ENCODE assay signal across 12 cellular contexts in the genomic region with DNA sequence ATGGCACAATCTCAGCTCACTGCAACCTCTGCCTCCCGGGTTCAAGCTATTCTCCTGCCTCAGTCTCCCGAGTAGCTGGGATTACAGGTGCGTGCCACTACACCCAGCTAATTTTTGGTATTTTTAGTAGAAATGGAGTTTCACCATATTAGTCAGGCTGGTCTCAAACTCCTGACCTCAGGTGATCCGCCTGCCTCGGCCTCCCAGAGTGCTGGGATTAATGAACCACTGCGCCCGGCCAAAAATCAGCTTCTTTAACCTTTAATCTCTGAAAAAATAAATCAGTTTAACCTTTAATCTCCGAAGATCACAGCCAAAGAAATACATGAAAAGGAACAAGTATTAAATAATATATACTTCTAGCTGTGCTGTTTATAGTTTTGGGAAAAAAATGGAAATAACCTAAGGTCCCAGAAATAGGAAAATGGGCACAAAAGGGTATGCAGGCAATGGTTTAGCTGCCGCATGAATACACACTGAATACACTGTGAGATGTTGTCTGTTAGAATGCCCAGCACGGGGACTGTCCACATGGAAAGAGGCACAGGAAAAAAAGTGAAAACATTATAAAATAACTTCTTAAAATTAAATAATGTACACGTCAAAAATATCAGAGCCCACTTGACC. TPM values are rescaled to one million over a fixed set of nuclear protein-coding genes. Genes with fewer than 3 reads are reported as not detected.
DNase-seq lines count a peak whose midpoint lies in the region; ATAC-seq, FAIRE-seq and TF ChIP-seq lines count a peak whose summit lies in the region.
"Had no signal": no experiment of that assay in that cellular context is flagged by ENCODE, and none has a peak within 500 bp of the region (broad histone marks: within the 10 kb centered on the region; RNA-seq: fewer than 3 reads in every experiment).

No MANE protein-coding gene starts in this region.

- H3K27ac Mint-ChIP-seq in CD14-positive monocyte, result peak overlapping the region in 6 of 7 donors; percentile 74 to 96 (median 88)
- no peak overlapping the region for H3K27ac Mint-ChIP-seq in astrocyte (ENCODE audit: unreplicated experiment)
- H3K27ac Mint-ChIP-seq in natural killer cell, result peak overlapping the region in 1 of 2 donors; percentile 45

- H3K36me3 ChIP-seq in HUES6 (ENCODE audit: control insufficient read depth, insufficient read depth, low read length), result peaks cover 25% of the 10 kb centered on the region
- no peaks in the 10 kb centered on the region for H3K36me3 ChIP-seq in astrocyte (ENCODE audit: insufficient read depth, low read length)

- H2AFZ ChIP-seq in astrocyte (ENCODE audit: low read depth, low read length), result no peak overlapping the region

- no peak for TF ChIP-seq CTCF in CD14-positive monocyte (IDR thresholded peaks at IDR 0.05)
- no peak for TF ChIP-seq CTCF in astrocyte (IDR thresholded peaks at IDR 0.05; ENCODE audit: insufficient read depth, low read depth, low read length)
- TF ChIP-seq CTCF in natural killer cell (IDR thresholded peaks at IDR 0.05), result no peak

- H3K4me1 ChIP-seq in HUES6 (ENCODE audit: control insufficient read depth, insufficient read depth, low read length) (peaks cover 10% of the 10 kb centered on the region), astrocyte (ENCODE audit: insufficient read depth, low read length) (peaks cover 23% of the 10 kb centered on the region)

- FAIRE-seq in astrocyte (lab: Jason Lieb, UNC) (no peak), H54 (lab: Jason Lieb, UNC) (no peak)
- FAIRE-seq: HTR-8/SVneo had no signal

- H3K4me2 ChIP-seq in astrocyte (ENCODE audit: low read length), result peak overlapping the region; percentile 15

- H3K4me1 Mint-ChIP-seq in CD14-positive monocyte (peaks cover 35% of the 10 kb centered on the region), astrocyte (ENCODE audit: low read depth, unreplicated experiment) (peaks cover 4% of the 10 kb centered on the region), natural killer cell (peaks cover 21 to 37% of the 10 kb centered on the region in 2 donors)

- H3K27ac ChIP-seq in HUES6 (ENCODE audit: low read depth, low read length) (no peak overlapping the region; the same call in 1 of the 2 replicates), astrocyte (ENCODE audit: low read depth, low read length) (peak overlapping the region; percentile 28), caudate nucleus (ENCODE audit: low read depth, low read length) (no peak overlapping the region)

- H3K9ac ChIP-seq in HUES6 (ENCODE audit: low read length) (no peak overlapping the region), astrocyte (ENCODE audit: low read length) (no peak overlapping the region)

- no peak for ATAC-seq in natural killer cell

- H3K27me3 Mint-ChIP-seq in CD14-positive monocyte (ENCODE audit: low read depth in 3 of 3) (peaks cover 2 to 5% (median 3%) of the 10 kb centered on the region in 3 donors), astrocyte (ENCODE audit: low read depth, unreplicated experiment) (peaks cover 2% of the 10 kb centered on the region), natural killer cell (ENCODE audit: low read depth in 2 of 2) (no peaks in the 10 kb centered on the region)

- H3K9me3 ChIP-seq in HUES6 (ENCODE audit: control insufficient read depth, insufficient read depth, low read depth, low read length) (no peaks in the 10 kb centered on the region), astrocyte (ENCODE audit: insufficient read depth, low read depth, low read length) (no peaks in the 10 kb centered on the region)
- H3K9me3 ChIP-seq: suprapubic skin had no signal

- peaks cover 33 to 45% of the 10 kb centered on the region in 2 donors for H3K36me3 Mint-ChIP-seq in CD14-positive monocyte
- peaks cover 5% of the 10 kb centered on the region for H3K36me3 Mint-ChIP-seq in astrocyte (ENCODE audit: low read depth, unreplicated experiment)
- no peaks in the 10 kb centered on the region for H3K36me3 Mint-ChIP-seq in natural killer cell

- H3K4me3 Mint-ChIP-seq in CD14-positive monocyte, result peak overlapping the region in 1 of 2 donors; percentile 94
- H3K4me3 Mint-ChIP-seq in astrocyte (ENCODE audit: unreplicated experiment), result peak overlapping the region; percentile 70
- H3K4me3 Mint-ChIP-seq in natural killer cell, result peak overlapping the region; percentile 92

- no peaks in the 10 kb centered on the region for H4K20me1 ChIP-seq in astrocyte (ENCODE audit: insufficient read depth, low read length)

- H3K4me3 ChIP-seq in HUES6 (ENCODE audit: low read depth, low read length) (peak overlapping the region; percentile 98; the same call in 1 of the 2 replicates), astrocyte (ENCODE audit: insufficient read depth, low read depth, low read length) (no peak overlapping the region)

- DNase-seq in CD14-positive monocyte (ENCODE audit: low spot score), result no peak
- DNase-seq in astrocyte (ENCODE audit: low read depth), result no peak
- DNase-seq in natural killer cell, result no peak
- DNase-seq in caudate nucleus (lab: John Stamatoyannopoulos, UW), result no peak
- no peak for DNase-seq in NCI-H1105 treated with DMSO at 0.1 percent for 48 hours (lab: John Stamatoyannopoulos, UW)
- no peak for DNase-seq in H54 (ENCODE audit: insufficient read length, low spot score)
- no peak for DNase-seq in GM03348 (ENCODE audit: low spot score)
- DNase-seq: DMS153, NCI-H2029 had no signal

- H3K79me2 ChIP-seq in astrocyte (ENCODE audit: insufficient read depth, low read length), result peaks cover 4% of the 10 kb centered on the region

- H3K9me3 Mint-ChIP-seq in CD14-positive monocyte, result peaks cover 0 to 1% (median 0%) of the 10 kb centered on the region in 7 donors
- peaks cover 1% of the 10 kb centered on the region for H3K9me3 Mint-ChIP-seq in astrocyte (ENCODE audit: unreplicated experiment)
- H3K9me3 Mint-ChIP-seq in natural killer cell, result no peaks in the 10 kb centered on the region

- intact Hi-C loops in CD14-positive monocyte (cut with micrococcal nuclease) (no loop called here), natural killer cell (cut with micrococcal nuclease) (no loop called here)

- no peaks in the 10 kb centered on the region for H3K27me3 ChIP-seq in HUES6 (ENCODE audit: control insufficient read depth, insufficient read depth, low read length)
- H3K27me3 ChIP-seq in astrocyte (ENCODE audit: insufficient read depth, low read length), result no peaks in the 10 kb centered on the region
- H3K27me3 ChIP-seq: suprapubic skin had no signal

- TF ChIP-seq POLR2A in H54 (IDR thresholded peaks at IDR 0.05; ENCODE audit: low read depth, low read length), result no peak

RNA-seq across cellular contexts. Expression of a gene that starts 1.6 kb away (rescaled TPM):
- polyA plus RNA-seq in CD14-positive monocyte, result 100 to 1,000 TPM; 146 to 281 TPM
- 9.4 and 12.4 TPM in 2 replicates for total RNA-seq in astrocyte
- 10 to 100 TPM; 13.1 to 21.7 (median 16.2) TPM for total RNA-seq in natural killer cell

RNA-seq across cellular contexts. Expression of a gene that starts 29.9 kb away (rescaled TPM):
- polyA plus RNA-seq in CD14-positive monocyte, result 100 to 1,000 TPM; 200 to 208 TPM
- total RNA-seq in astrocyte (68.4 and 75.3 TPM in 2 replicates), natural killer cell (100 to 1,000 TPM; 120 to 135 (median 129) TPM)
